ENCODE assay signal across 34 cellular contexts in the genomic region with DNA sequence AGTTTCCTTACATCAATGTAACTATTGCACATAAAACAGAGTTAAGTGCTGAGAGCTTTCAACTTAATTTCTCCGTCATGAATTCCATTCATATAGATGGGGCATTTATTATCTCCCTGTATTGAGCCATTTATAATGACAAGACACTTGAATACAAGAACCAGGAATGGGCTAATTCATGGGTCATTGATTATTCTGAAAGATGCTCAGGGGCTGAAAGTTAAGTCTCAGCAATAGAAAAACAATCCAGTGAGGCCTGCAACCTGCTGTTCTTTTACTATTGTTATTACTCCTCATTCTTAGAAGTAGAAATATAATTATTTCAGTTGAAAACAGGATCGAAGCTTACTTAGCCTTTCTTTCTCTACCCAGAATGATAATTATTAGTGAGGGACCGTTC.
"Had no signal": no experiment of that assay in that cellular context is flagged by ENCODE, and none has a peak within 500 bp of the region (broad histone marks: within the 10 kb centered on the region; RNA-seq: fewer than 3 reads in every experiment).

No MANE protein-coding gene starts in this region.

- H3K27me3 Mint-ChIP-seq: activated B cell treated with CpG ODN at 0.5 μM for 24 hours; activated CD4-positive, alpha-beta memory T cell treated with anti-CD3 and anti-CD28 coated beads for 36 hours; activated CD4-positive, alpha-beta T cell treated with anti-CD3 and anti-CD28 coated beads, Interleukin-2, amount 10 ng/mL, durations not matched to agents 24 days and 14 days; activated CD8-positive, alpha-beta T cell treated with anti-CD3 and anti-CD28 coated beads for 36 hours; activated naive CD8-positive, alpha-beta T cell treated with anti-CD3 and anti-CD28 coated beads for 36 hours; activated T-helper 17 cell treated with anti-CD3 and anti-CD28 coated beads, Interleukin-2, amount 50 U/mL, for 72 hours had no signal

- H3K4me3 Mint-ChIP-seq: activated B cell treated with CpG ODN at 0.5 μM for 24 hours; activated CD4-positive, alpha-beta memory T cell treated with anti-CD3 and anti-CD28 coated beads for 36 hours; activated CD4-positive, alpha-beta T cell treated with anti-CD3 and anti-CD28 coated beads, Interleukin-2, amount 10 ng/mL, durations not matched to agents 24 days and 14 days; activated CD8-positive, alpha-beta T cell treated with anti-CD3 and anti-CD28 coated beads for 36 hours; activated naive CD4-positive, alpha-beta T cell treated with anti-CD3 and anti-CD28 coated beads for 36 hours; activated naive CD8-positive, alpha-beta T cell treated with anti-CD3 and anti-CD28 coated beads for 36 hours; activated T-cell treated with anti-CD3 and anti-CD28 coated beads, Interleukin-2, amount 50 U/mL, for 4 hours; activated T-cell treated with anti-CD3 and anti-CD28 coated beads, Interleukin-2, amount 50 U/mL, for 72 hours; activated T-helper 1 cell treated with anti-CD3 and anti-CD28 coated beads, Interleukin-12 subunit alpha, Interleukin-12 subunit beta, Interleukin-2, Interleukin-4 antibody, amounts not matched to agents 30 ng/mL and 10 ng/mL and 1 ng/mL, durations not matched to agents 14 hours and 24 hours and 36 hours; activated T-helper 17 cell treated with anti-CD3 and anti-CD28 coated beads, Interleukin-2, amount 50 U/mL, for 72 hours; T-helper 1 cell treated with Interleukin-12 subunit alpha and Interleukin-12 subunit beta and Interleukin-4 antibody, amounts not matched to agents 30 μg/mL and 1 μg/mL, for 36 hours; T-helper 2 cell treated with Interferon-gamma antibody and Interleukin-4, amounts not matched to agents 5 μg/mL and 100 μg/mL, for 36 hours had no signal

- H3K4me3 ChIP-seq: adrenal gland, body of pancreas, breast epithelium had no signal

- H3K4me1 Mint-ChIP-seq: activated B cell treated with CpG ODN at 0.5 μM for 24 hours; activated CD4-positive, alpha-beta T cell treated with anti-CD3 and anti-CD28 coated beads, Interleukin-2, amount 10 ng/mL, durations not matched to agents 24 days and 14 days; activated naive CD8-positive, alpha-beta T cell treated with anti-CD3 and anti-CD28 coated beads for 36 hours; activated T-helper 17 cell treated with anti-CD3 and anti-CD28 coated beads, Interleukin-2, amount 50 U/mL, for 72 hours had no signal

- H3K4me1 ChIP-seq: adrenal gland, body of pancreas, breast epithelium had no signal

- H3K27ac Mint-ChIP-seq: activated B cell treated with CpG ODN at 0.5 μM for 24 hours; activated CD4-positive, alpha-beta memory T cell treated with anti-CD3 and anti-CD28 coated beads for 36 hours; activated CD4-positive, alpha-beta T cell treated with anti-CD3 and anti-CD28 coated beads, Interleukin-2, amount 10 ng/mL, durations not matched to agents 24 days and 14 days; activated CD8-positive, alpha-beta T cell treated with anti-CD3 and anti-CD28 coated beads for 36 hours; activated naive CD4-positive, alpha-beta T cell treated with anti-CD3 and anti-CD28 coated beads for 36 hours; activated naive CD4-positive, alpha-beta T cell treated with anti-CD3 and anti-CD28 coated beads, Interleukin-2, amount 50 U/mL, for 72 hours; activated naive CD8-positive, alpha-beta T cell treated with anti-CD3 and anti-CD28 coated beads for 36 hours; activated T-cell treated with anti-CD3 and anti-CD28 coated beads, Interleukin-2, amount 50 U/mL, for 72 hours; activated T-helper 1 cell treated with anti-CD3 and anti-CD28 coated beads, Interleukin-12 subunit alpha, Interleukin-12 subunit beta, Interleukin-2, Interleukin-4 antibody, amounts not matched to agents 30 ng/mL and 10 ng/mL and 1 ng/mL, durations not matched to agents 14 hours and 24 hours and 36 hours; activated T-helper 17 cell treated with anti-CD3 and anti-CD28 coated beads, Interleukin-2, amount 50 U/mL, for 72 hours; T-helper 1 cell treated with Interleukin-12 subunit alpha and Interleukin-12 subunit beta and Interleukin-4 antibody, amounts not matched to agents 30 μg/mL and 1 μg/mL, for 36 hours; T-helper 2 cell treated with Interferon-gamma antibody and Interleukin-4, amounts not matched to agents 5 μg/mL and 100 μg/mL, for 36 hours had no signal

- H3K9me3 Mint-ChIP-seq: activated naive CD4-positive, alpha-beta T cell treated with anti-CD3 and anti-CD28 coated beads for 36 hours had no signal

- H3K36me3 Mint-ChIP-seq: activated naive CD8-positive, alpha-beta T cell treated with anti-CD3 and anti-CD28 coated beads for 36 hours had no signal

- H3K9me3 ChIP-seq: adrenal gland, body of pancreas, breast epithelium had no signal

- H3K36me3 ChIP-seq: adrenal gland, brain microvascular endothelial cell, breast epithelium had no signal

- H3K27ac ChIP-seq: adrenal gland, body of pancreas, brain microvascular endothelial cell, breast epithelium, VCaP had no signal

- ATAC-seq: activated CD8-positive, alpha-beta T cell treated with anti-CD3 and anti-CD28 coated beads for 36 hours; activated naive CD4-positive, alpha-beta T cell treated with anti-CD3 and anti-CD28 coated beads, Interleukin-2, amount 50 U/mL, for 72 hours; activated T-cell treated with anti-CD3 and anti-CD28 coated beads, Interleukin-2, amount 50 U/mL, for 4 hours; activated T-cell treated with anti-CD3 and anti-CD28 coated beads, Interleukin-2, amount 50 U/mL, for 72 hours; activated T-helper 17 cell treated with anti-CD3 and anti-CD28 coated beads, Interleukin-2, amount 50 U/mL, for 72 hours; body of pancreas had no signal

- DNase-seq: activated B cell treated with CpG ODN at 0.5 μM for 24 hours; activated CD4-positive, alpha-beta memory T cell treated with anti-CD3 and anti-CD28 coated beads for 36 hours; activated CD4-positive, alpha-beta T cell treated with anti-CD3 and anti-CD28 coated beads for 4 hours; activated CD4-positive, alpha-beta T cell treated with anti-CD3 and anti-CD28 coated beads, Interleukin-2, amount 10 ng/mL, durations not matched to agents 24 days and 14 days; activated CD4-positive, alpha-beta T cell treated with anti-CD3 and anti-CD28 coated beads, Interleukin-2, amount 50 U/mL, for 1 hour; activated CD4-positive, alpha-beta T cell treated with anti-CD3 and anti-CD28 coated beads, Interleukin-2, amount 50 U/mL, for 4 hours; activated CD4-positive, CD25-positive, alpha-beta regulatory T cell treated with anti-CD3 and anti-CD28 coated beads, Interleukin-2, amount 50 U/mL, for 72 hours; activated CD8-positive, alpha-beta memory T cell treated with anti-CD3 and anti-CD28 coated beads, Interleukin-2, amount 50 U/mL, for 4 hours; activated CD8-positive, alpha-beta T cell treated with anti-CD3 and anti-CD28 coated beads for 36 hours; activated effector memory CD4-positive, alpha-beta T cell treated with anti-CD3 and anti-CD28 coated beads, Interleukin-2, amount 50 U/mL, for 16 hours; activated gamma-delta T cell treated with Interleukin-2 at 50 U/mL for 16 hours; activated naive CD4-positive, alpha-beta T cell; activated naive CD4-positive, alpha-beta T cell treated with anti-CD3 and anti-CD28 coated beads for 36 hours; activated naive CD4-positive, alpha-beta T cell treated with anti-CD3 and anti-CD28 coated beads, Interleukin-2, amount 50 U/mL, for 16 hours; activated naive CD8-positive, alpha-beta T cell treated with anti-CD3 and anti-CD28 coated beads for 36 hours; activated T-cell treated with anti-CD3 and anti-CD28 coated beads for 4 hours; activated T-cell treated with anti-CD3 and anti-CD28 coated beads, Interleukin-2, amount 50 U/mL, for 1 hour; activated T-cell treated with anti-CD3 and anti-CD28 coated beads, Interleukin-2, amount 50 U/mL, for 4 hours; activated T-cell treated with anti-CD3 and anti-CD28 coated beads, Interleukin-2, amount 50 U/mL, for 72 hours; adrenal gland; amniotic stem cell; aorta; body of pancreas; brain microvascular endothelial cell; central memory CD4-positive, alpha-beta T cell; T-helper 2 cell; T-helper 9 cell had no signal

- H3K27me3 ChIP-seq: adrenal gland, body of pancreas, brain microvascular endothelial cell, breast epithelium had no signal
